1 cellular context compared by ENCODE assay signal in the genomic region with DNA sequence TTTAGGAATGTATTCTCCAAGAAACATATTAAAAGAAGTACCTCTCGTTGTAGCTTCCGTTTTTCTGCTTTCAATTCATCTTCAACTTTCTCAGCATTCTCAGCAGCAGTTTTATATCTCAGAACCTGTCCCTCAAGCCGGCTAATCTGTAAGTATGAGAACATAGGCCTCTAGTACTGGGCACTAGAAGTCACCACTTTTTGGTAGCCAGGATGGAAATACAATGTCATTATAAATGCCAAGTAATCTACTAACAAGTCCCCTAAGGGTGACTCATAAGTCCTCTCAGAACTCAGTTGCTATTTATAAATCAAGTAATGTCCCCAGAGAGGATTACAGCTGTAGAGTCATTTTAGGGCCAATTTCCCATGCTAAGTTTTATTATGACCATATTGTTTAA.
A peak's percentile ranks its signal among the peaks of the same experiment; 100 is the strongest.
TF ChIP-seq lines count a peak whose summit lies in the region.

No MANE protein-coding gene starts in this region.

TF ChIP-seq in HEK293, 187 proteins besides CTCF, POLR2A, EP300 and RAD21 (continued from another document and continues in another):
- TF ChIP-seq ZFP41 (tag by site-specific recombination; IDR thresholded peaks at IDR 0.05; ENCODE audit: borderline replicate concordance) (no peak), SP3 (tag by site-specific recombination; IDR thresholded peaks at IDR 0.05) (no peak), MYNN (tag by site-specific recombination; IDR thresholded peaks at IDR 0.05; ENCODE audit: borderline replicate concordance) (no peak), KLF8 (tag by site-specific recombination; IDR thresholded peaks at IDR 0.05) (0 out of 2 replicates have a peak, but pooled peaks have one; percentile 19), MEIS1 (CRISPR knock-in tag; IDR thresholded peaks at IDR 0.05; ENCODE audit: borderline replicate concordance) (no peak), ZNF324 (tag by site-specific recombination; IDR thresholded peaks at IDR 0.05) (0 out of 2 replicates have a peak, but pooled peaks have one; percentile 43), ZEB2 (tag by site-specific recombination; IDR thresholded peaks at IDR 0.05) (peak; percentile 64; the same call in 1 of the 2 replicates), ZNF776 (tag by site-specific recombination; IDR thresholded peaks at IDR 0.05; ENCODE audit: borderline replicate concordance) (no peak), MZF1 (tag by site-specific recombination; IDR thresholded peaks at IDR 0.05; ENCODE audit: borderline replicate concordance) (no peak), TRIM28 (IDR thresholded peaks at IDR 0.05; ENCODE audit: borderline replicate concordance, low read length) (peak; percentile 31; the same call in 1 of the 2 replicates), ZNF747 (tag by site-specific recombination; IDR thresholded peaks at IDR 0.05) (no peak), ZNF394 (tag by site-specific recombination; IDR thresholded peaks at IDR 0.05; ENCODE audit: borderline replicate concordance) (0 out of 2 replicates have a peak, but pooled peaks have one; percentile 15), ZNF561 (tag by site-specific recombination; IDR thresholded peaks at IDR 0.05; ENCODE audit: borderline replicate concordance) (no peak), ZNF426 (tag by site-specific recombination; IDR thresholded peaks at IDR 0.05) (no peak), ZNF558 (tag by site-specific recombination; IDR thresholded peaks at IDR 0.05) (no peak), ZSCAN30 (tag by site-specific recombination; IDR thresholded peaks at IDR 0.05) (no peak), ZNF366 (tag by site-specific recombination; conservative IDR thresholded peaks at IDR 0.05) (peak; percentile 73), ZBTB21 (tag by site-specific recombination; IDR thresholded peaks at IDR 0.05) (no peak), ZNF311 (tag by site-specific recombination; IDR thresholded peaks at IDR 0.05; ENCODE audit: borderline replicate concordance) (no peak), HOXD13 (CRISPR knock-in tag; IDR thresholded peaks at IDR 0.05; ENCODE audit: borderline replicate concordance) (no peak), ZNF433 (tag by site-specific recombination; IDR thresholded peaks at IDR 0.05; ENCODE audit: low read depth) (no peak)
- TF ChIP-seq, protein P1, sequence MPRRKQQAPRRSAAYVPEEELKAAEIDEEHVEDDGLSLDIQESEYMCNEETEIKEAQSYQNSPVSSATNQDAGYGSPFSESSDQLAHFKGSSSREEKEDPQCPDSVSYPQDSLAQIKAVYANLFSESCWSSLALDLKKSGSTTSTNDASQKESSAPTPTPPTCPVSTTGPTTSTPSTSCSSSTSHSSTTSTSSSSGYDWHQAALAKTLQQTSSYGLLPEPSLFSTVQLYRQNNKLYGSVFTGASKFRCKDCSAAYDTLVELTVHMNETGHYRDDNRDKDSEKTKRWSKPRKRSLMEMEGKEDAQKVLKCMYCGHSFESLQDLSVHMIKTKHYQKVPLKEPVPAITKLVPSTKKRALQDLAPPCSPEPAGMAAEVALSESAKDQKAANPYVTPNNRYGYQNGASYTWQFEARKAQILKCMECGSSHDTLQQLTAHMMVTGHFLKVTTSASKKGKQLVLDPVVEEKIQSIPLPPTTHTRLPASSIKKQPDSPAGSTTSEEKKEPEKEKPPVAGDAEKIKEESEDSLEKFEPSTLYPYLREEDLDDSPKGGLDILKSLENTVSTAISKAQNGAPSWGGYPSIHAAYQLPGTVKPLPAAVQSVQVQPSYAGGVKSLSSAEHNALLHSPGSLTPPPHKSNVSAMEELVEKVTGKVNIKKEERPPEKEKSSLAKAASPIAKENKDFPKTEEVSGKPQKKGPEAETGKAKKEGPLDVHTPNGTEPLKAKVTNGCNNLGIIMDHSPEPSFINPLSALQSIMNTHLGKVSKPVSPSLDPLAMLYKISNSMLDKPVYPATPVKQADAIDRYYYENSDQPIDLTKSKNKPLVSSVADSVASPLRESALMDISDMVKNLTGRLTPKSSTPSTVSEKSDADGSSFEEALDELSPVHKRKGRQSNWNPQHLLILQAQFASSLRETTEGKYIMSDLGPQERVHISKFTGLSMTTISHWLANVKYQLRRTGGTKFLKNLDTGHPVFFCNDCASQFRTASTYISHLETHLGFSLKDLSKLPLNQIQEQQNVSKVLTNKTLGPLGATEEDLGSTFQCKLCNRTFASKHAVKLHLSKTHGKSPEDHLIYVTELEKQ (tag by site-specific recombination; IDR thresholded peaks at IDR 0.05; ENCODE audit: borderline replicate concordance): 0 out of 2 replicates have a peak, but pooled peaks have one; percentile 58
- TF ChIP-seq, protein P2, sequence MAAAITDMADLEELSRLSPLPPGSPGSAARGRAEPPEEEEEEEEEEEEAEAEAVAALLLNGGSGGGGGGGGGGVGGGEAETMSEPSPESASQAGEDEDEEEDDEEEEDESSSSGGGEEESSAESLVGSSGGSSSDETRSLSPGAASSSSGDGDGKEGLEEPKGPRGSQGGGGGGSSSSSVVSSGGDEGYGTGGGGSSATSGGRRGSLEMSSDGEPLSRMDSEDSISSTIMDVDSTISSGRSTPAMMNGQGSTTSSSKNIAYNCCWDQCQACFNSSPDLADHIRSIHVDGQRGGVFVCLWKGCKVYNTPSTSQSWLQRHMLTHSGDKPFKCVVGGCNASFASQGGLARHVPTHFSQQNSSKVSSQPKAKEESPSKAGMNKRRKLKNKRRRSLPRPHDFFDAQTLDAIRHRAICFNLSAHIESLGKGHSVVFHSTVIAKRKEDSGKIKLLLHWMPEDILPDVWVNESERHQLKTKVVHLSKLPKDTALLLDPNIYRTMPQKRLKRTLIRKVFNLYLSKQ (tag by site-specific recombination; IDR thresholded peaks at IDR 0.05; ENCODE audit: borderline replicate concordance): no peak
- TF ChIP-seq, protein P3, sequence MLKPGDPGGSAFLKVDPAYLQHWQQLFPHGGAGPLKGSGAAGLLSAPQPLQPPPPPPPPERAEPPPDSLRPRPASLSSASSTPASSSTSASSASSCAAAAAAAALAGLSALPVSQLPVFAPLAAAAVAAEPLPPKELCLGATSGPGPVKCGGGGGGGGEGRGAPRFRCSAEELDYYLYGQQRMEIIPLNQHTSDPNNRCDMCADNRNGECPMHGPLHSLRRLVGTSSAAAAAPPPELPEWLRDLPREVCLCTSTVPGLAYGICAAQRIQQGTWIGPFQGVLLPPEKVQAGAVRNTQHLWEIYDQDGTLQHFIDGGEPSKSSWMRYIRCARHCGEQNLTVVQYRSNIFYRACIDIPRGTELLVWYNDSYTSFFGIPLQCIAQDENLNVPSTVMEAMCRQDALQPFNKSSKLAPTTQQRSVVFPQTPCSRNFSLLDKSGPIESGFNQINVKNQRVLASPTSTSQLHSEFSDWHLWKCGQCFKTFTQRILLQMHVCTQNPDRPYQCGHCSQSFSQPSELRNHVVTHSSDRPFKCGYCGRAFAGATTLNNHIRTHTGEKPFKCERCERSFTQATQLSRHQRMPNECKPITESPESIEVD (tag by site-specific recombination; IDR thresholded peaks at IDR 0.05): peak; percentile 74
- TF ChIP-seq, protein P4, sequence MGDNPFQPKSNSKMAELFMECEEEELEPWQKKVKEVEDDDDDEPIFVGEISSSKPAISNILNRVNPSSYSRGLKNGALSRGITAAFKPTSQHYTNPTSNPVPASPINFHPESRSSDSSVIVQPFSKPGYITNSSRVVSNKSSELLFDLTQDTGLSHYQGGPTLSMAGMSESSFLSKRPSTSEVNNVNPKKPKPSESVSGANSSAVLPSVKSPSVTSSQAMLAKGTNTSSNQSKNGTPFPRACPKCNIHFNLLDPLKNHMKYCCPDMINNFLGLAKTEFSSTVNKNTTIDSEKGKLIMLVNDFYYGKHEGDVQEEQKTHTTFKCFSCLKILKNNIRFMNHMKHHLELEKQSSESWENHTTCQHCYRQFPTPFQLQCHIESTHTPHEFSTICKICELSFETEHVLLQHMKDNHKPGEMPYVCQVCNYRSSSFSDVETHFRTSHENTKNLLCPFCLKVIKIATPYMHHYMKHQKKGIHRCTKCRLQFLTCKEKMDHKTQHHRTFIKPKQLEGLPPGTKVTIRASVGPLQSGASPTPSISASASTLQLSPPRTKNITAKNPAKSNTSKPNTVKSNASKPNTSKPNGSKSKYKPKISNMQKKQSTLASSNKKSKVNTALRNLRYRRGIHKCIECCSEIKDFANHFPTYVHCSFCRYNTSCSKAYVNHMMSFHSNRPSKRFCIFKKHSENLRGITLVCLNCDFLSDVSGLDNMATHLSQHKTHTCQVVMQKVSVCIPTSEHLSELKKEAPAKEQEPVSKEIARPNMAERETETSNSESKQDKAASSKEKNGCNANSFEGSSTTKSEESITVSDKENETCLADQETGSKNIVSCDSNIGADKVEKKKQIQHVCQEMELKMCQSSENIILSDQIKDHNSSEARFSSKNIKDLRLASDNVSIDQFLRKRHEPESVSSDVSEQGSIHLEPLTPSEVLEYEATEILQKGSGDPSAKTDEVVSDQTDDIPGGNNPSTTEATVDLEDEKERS (tag by site-specific recombination; IDR thresholded peaks at IDR 0.05): no peak
- TF ChIP-seq, protein P5, sequence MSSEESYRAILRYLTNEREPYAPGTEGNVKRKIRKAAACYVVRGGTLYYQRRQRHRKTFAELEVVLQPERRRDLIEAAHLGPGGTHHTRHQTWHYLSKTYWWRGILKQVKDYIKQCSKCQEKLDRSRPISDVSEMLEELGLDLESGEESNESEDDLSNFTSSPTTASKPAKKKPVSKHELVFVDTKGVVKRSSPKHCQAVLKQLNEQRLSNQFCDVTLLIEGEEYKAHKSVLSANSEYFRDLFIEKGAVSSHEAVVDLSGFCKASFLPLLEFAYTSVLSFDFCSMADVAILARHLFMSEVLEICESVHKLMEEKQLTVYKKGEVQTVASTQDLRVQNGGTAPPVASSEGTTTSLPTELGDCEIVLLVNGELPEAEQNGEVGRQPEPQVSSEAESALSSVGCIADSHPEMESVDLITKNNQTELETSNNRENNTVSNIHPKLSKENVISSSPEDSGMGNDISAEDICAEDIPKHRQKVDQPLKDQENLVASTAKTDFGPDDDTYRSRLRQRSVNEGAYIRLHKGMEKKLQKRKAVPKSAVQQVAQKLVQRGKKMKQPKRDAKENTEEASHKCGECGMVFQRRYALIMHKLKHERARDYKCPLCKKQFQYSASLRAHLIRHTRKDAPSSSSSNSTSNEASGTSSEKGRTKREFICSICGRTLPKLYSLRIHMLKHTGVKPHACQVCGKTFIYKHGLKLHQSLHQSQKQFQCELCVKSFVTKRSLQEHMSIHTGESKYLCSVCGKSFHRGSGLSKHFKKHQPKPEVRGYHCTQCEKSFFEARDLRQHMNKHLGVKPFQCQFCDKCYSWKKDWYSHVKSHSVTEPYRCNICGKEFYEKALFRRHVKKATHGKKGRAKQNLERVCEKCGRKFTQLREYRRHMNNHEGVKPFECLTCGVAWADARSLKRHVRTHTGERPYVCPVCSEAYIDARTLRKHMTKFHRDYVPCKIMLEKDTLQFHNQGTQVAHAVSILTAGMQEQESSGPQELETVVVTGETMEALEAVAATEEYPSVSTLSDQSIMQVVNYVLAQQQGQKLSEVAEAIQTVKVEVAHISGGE (tag by site-specific recombination; conservative IDR thresholded peaks at IDR 0.05; ENCODE audit: low read depth): no peak
- TF ChIP-seq, protein P6, sequence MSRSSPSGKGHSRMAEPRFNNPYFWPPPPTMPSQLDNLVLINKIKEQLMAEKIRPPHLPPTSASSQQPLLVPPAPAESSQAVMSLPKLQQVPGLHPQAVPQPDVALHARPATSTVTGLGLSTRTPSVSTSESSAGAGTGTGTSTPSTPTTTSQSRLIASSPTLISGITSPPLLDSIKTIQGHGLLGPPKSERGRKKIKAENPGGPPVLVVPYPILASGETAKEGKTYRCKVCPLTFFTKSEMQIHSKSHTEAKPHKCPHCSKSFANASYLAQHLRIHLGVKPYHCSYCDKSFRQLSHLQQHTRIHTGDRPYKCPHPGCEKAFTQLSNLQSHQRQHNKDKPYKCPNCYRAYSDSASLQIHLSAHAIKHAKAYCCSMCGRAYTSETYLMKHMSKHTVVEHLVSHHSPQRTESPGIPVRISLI (tag by site-specific recombination; IDR thresholded peaks at IDR 0.05): no peak
- TF ChIP-seq, protein P7, sequence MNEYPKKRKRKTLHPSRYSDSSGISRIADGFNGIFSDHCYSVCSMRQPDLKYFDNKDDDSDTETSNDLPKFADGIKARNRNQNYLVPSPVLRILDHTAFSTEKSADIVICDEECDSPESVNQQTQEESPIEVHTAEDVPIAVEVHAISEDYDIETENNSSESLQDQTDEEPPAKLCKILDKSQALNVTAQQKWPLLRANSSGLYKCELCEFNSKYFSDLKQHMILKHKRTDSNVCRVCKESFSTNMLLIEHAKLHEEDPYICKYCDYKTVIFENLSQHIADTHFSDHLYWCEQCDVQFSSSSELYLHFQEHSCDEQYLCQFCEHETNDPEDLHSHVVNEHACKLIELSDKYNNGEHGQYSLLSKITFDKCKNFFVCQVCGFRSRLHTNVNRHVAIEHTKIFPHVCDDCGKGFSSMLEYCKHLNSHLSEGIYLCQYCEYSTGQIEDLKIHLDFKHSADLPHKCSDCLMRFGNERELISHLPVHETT (tag by site-specific recombination; IDR thresholded peaks at IDR 0.05): 0 out of 2 replicates have a peak, but pooled peaks have one; percentile 49
- TF ChIP-seq, protein P8, sequence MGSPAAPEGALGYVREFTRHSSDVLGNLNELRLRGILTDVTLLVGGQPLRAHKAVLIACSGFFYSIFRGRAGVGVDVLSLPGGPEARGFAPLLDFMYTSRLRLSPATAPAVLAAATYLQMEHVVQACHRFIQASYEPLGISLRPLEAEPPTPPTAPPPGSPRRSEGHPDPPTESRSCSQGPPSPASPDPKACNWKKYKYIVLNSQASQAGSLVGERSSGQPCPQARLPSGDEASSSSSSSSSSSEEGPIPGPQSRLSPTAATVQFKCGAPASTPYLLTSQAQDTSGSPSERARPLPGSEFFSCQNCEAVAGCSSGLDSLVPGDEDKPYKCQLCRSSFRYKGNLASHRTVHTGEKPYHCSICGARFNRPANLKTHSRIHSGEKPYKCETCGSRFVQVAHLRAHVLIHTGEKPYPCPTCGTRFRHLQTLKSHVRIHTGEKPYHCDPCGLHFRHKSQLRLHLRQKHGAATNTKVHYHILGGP (tag by site-specific recombination; IDR thresholded peaks at IDR 0.05): peak; percentile 67
- TF ChIP-seq, protein P9, sequence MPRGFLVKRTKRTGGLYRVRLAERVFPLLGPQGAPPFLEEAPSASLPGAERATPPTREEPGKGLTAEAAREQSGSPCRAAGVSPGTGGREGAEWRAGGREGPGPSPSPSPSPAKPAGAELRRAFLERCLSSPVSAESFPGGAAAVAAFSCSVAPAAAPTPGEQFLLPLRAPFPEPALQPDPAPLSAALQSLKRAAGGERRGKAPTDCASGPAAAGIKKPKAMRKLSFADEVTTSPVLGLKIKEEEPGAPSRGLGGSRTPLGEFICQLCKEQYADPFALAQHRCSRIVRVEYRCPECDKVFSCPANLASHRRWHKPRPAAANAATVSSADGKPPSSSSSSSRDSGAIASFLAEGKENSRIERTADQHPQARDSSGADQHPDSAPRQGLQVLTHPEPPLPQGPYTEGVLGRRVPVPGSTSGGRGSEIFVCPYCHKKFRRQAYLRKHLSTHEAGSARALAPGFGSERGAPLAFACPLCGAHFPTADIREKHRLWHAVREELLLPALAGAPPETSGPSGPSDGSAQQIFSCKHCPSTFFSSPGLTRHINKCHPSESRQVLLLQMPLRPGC (tag by site-specific recombination; IDR thresholded peaks at IDR 0.05): peak; percentile 54; the same call in 1 of the 2 replicates
